20 cellular contexts compared by ENCODE assay signal in genomic region chr12:3944620-3945019, GRCh38.
"Had no signal": no experiment of that assay in that cellular context is flagged by ENCODE, and none has a peak within 500 bp of the region (broad histone marks: within the 10 kb centered on the region; RNA-seq: fewer than 3 reads in every experiment).

No MANE protein-coding gene starts in this region.

- ATAC-seq: activated CD8-positive, alpha-beta T cell treated with anti-CD3 and anti-CD28 coated beads for 36 hours; activated T-cell treated with anti-CD3 and anti-CD28 coated beads, Interleukin-2, amount 50 U/mL, for 4 hours; left lung; naive thymus-derived CD4-positive, alpha-beta T cell; stimulated activated naive B cell treated with anti-CD40 and anti-IgM and Interleukin-4, amounts not matched to agents 10 μg/mL and 1 μg/mL and 100 μg/mL, for 72 hours had no signal

- H3K36me3 ChIP-seq: esophagus squamous epithelium, left lung, thyroid gland had no signal

- H3K4me3 ChIP-seq: esophagus squamous epithelium, left lung, thyroid gland had no signal

- H3K27me3 ChIP-seq: left lung, thyroid gland had no signal

- H3K9me3 ChIP-seq: esophagus squamous epithelium, left lung, thyroid gland had no signal

- H3K27ac ChIP-seq: esophagus squamous epithelium, left lung, thyroid gland had no signal

- FAIRE-seq: colon, endothelial cell of umbilical vein, keratinocyte had no signal

- H3K4me1 ChIP-seq: esophagus squamous epithelium, thyroid gland had no signal

- DNase-seq: activated CD4-positive, alpha-beta T cell treated with anti-CD3 and anti-CD28 coated beads for 4 hours; activated CD8-positive, alpha-beta T cell treated with anti-CD3 and anti-CD28 coated beads for 36 hours; activated effector memory CD4-positive, alpha-beta T cell treated with Interleukin-2 at 50 U/mL for 16 hours; activated naive CD4-positive, alpha-beta T cell treated with anti-CD3 and anti-CD28 coated beads, Interleukin-2, amount 50 U/mL, for 16 hours; activated T-cell treated with anti-CD3 and anti-CD28 coated beads, Interleukin-2, amount 50 U/mL, for 4 hours; caudate nucleus; effector CD4-positive, alpha-beta T cell; esophagus squamous epithelium; hypothalamus; left lung; mammary epithelial cell; naive thymus-derived CD4-positive, alpha-beta T cell; stimulated activated CD4-positive, alpha-beta T cell treated with anti-CD3 and anti-CD28 coated beads, Interleukin-15, amount 100 ng/mL, for 24 hours; stimulated activated CD4-positive, alpha-beta T cell treated with anti-CD3 and anti-CD28 coated beads, Interleukin-4, amount 100 ng/mL, for 1 hour; stimulated activated naive B cell treated with anti-CD40 and anti-IgM and Interleukin-4, amounts not matched to agents 10 μg/mL and 1 μg/mL and 100 μg/mL, for 72 hours; T-helper 2 cell; thyroid gland had no signal
